Comparison of ENCODE assay signal across 8 cellular contexts in the genomic region with DNA sequence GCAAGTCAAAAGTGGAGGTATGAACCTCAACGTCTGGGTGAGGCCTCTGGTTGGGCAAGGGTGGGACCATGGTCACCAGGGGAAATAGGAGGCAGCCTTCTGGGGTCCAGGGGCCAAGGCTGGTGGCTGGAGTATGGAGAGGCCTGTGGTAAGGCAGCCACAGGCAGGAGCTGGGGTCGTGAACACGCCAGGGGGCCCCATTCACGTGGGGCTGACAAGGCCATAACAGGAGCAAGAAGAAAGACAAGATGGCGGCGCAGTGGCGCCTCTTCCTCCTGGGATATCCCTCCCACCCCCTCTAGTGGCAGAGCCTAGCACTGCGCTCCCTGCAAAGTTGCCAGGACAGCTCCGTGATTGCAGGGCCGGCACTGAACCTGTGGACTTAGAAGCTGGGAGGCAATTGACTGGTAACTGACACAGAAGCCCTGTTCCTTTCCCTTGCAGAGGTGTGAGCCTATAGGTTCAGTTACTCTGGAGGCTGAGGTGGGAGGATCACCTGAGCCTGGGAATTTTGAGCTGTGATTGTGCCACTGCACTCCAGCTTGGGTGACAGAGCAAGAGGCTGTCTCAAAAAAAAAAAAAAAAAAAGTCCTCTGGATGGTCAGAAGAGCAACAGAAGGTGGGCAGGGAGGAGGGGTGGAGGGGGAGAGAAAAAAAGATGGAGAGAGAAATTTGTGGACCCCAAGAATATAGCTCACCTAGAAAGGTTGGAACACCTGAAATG. TPM values are rescaled to one million over a fixed set of nuclear protein-coding genes. Genes with fewer than 3 reads are reported as not detected.
DNase-seq lines count a peak whose midpoint lies in the region; ATAC-seq, FAIRE-seq and TF ChIP-seq lines count a peak whose summit lies in the region.

No MANE protein-coding gene starts in this region.

- H3K4me3 Mint-ChIP-seq in chondrocyte (ENCODE audit: unreplicated experiment), result no peak overlapping the region

- peak; percentile 89 for TF ChIP-seq CTCF in AG04449 (IDR thresholded peaks at IDR 0.05; ENCODE audit: insufficient read depth, low read length, missing control alignments)
- peak; percentile 78 for TF ChIP-seq CTCF in chondrocyte (IDR thresholded peaks at IDR 0.05)
- peak; percentile 76 for TF ChIP-seq CTCF in HepG2 (CRISPR knock-in tag; IDR thresholded peaks at IDR 0.05)

- peaks cover 10% of the 10 kb centered on the region for H3K9me3 Mint-ChIP-seq in chondrocyte (ENCODE audit: low read depth)

- CTCF ChIA-PET in AG04449 (lab: Yijun Ruan, JAX) (interaction anchor here (0.7 to 8.3 kb wide), 44 partner anchors 8 to 1112 kb away, joined by 3 to 207 read pairs (median 4); a partner anchor contains a TSS), HepG2 (lab: Yijun Ruan, JAX; ENCODE audit: low intra/inter-chr PET ratio, low total read pairs) (interaction anchor here (0.7 to 3.5 kb wide), 7 partner anchors 56 to 187 kb away, joined by 3 to 46 read pairs (median 4); no protein-coding TSS in a partner anchor)

- H3K36me3 ChIP-seq in HepG2 (replicated peaks in 1 of 2; ENCODE audit: control insufficient read depth in 1 of 2, insufficient read depth in 2 of 2, low read length in 2 of 2), result no peaks in the 10 kb centered on the region; a peak in 1 of 5 replicates

- H3K4me3 ChIP-seq in AG04449 (ENCODE audit: low read depth, low read length) (no peak overlapping the region), HepG2 (replicated peaks in 1 of 3; ENCODE audit: insufficient read depth in 1 of 3, low read depth in 2 of 3, low read length in 3 of 3) (no peak overlapping the region)

- ATAC-seq in HepG2 (peak; percentile 64), GM19324 (IDR thresholded peaks at IDR 0.05; ENCODE audit: low FRiP score, unreplicated experiment) (no peak)

- TF ChIP-seq RAD21 in HepG2 (CRISPR knock-in tag; IDR thresholded peaks at IDR 0.05), result 0 out of 2 replicates have a peak, but pooled peaks have one; percentile 32

- no peaks in the 10 kb centered on the region for H4K20me1 ChIP-seq in HepG2 (ENCODE audit: insufficient read depth, low read length)

- no peaks in the 10 kb centered on the region for H3K4me1 Mint-ChIP-seq in chondrocyte (ENCODE audit: low read depth)

- BruUV-seq in HepG2 (replicated peaks; lab: Mats Ljungman, UMichigan), result no TSS peak

- intact Hi-C loops in HepG2 (cut with micrococcal nuclease; ENCODE audit: unreplicated experiment), result loop anchor here (1.0 kb wide), 1 partner anchor 80 kb away; no protein-coding TSS in a partner anchor

- no peaks in the 10 kb centered on the region for H3K36me3 Mint-ChIP-seq in chondrocyte (ENCODE audit: low read depth)

- no peak overlapping the region for H3K9ac ChIP-seq in HepG2 (ENCODE audit: insufficient read depth, low read depth, low read length)

- no peak overlapping the region for H3K27ac ChIP-seq in HepG2 (ENCODE audit: extremely low read length, insufficient read depth, low read length)

- H3K9me3 ChIP-seq in HepG2 (ENCODE audit: low read length), result no peaks in the 10 kb centered on the region

- no peak overlapping the region for H2AFZ ChIP-seq in HepG2 (ENCODE audit: low read length)

- H3K27ac Mint-ChIP-seq in chondrocyte (ENCODE audit: unreplicated experiment), result no peak overlapping the region

- H3K27me3 Mint-ChIP-seq in chondrocyte (ENCODE audit: low read depth), result no peaks in the 10 kb centered on the region

- no peaks in the 10 kb centered on the region for H3K79me2 ChIP-seq in HepG2 (ENCODE audit: insufficient read depth, low read length)

- TF ChIP-seq EP300 in HepG2 (IDR thresholded peaks at IDR 0.05; ENCODE audit: low read depth in 2 of 2, low read length in 2 of 2) (no peak), HepG2 (CRISPR knock-in tag; IDR thresholded peaks at IDR 0.05; ENCODE audit: borderline replicate concordance) (no peak)

- POLR2A ChIA-PET in AG04449 (lab: Yijun Ruan, JAX) (no interaction called here), HepG2 (lab: Yijun Ruan, JAX) (interaction anchor here (1.5 to 1.9 kb wide), 3 partner anchors 57 to 176 kb away, joined by 3 to 7 read pairs (median 4); no protein-coding TSS in a partner anchor)

- no peak for TF ChIP-seq POLR2A in HepG2 (IDR thresholded peaks at IDR 0.05; ENCODE audit: insufficient read depth in 1 of 2, low read depth in 2 of 2, low read length in 2 of 2)

- in situ Hi-C loops in HepG2 (cut with HindIII; ENCODE audit: extremely low pct_ligation_motif_present, low pct_unique_long_range_greater_than_20kb), result loop anchor here (5.0 kb wide), 1 partner anchor 79 kb away; no protein-coding TSS in a partner anchor

- H3K27me3 ChIP-seq in HepG2 (ENCODE audit: control insufficient read depth in 1 of 2, insufficient read depth in 2 of 2, low read length in 2 of 2), result no peaks in the 10 kb centered on the region

- no peak for DNase-seq in AG04449 (ENCODE audit: low read depth, low spot score)
- peak; percentile 45 for DNase-seq in GM19240 (ENCODE audit: insufficient read length, low spot score)
- peak; percentile 48 for DNase-seq in NCI-H2196 (lab: John Stamatoyannopoulos, UW; ENCODE audit: unreplicated experiment)
- peak; percentile 88 for DNase-seq in activated CD4-positive, alpha-beta T cell treated with anti-CD3 and anti-CD28 coated beads for 48 hours
- no peak for DNase-seq in chondrocyte (ENCODE audit: low spot score)
- peak; percentile 35 for DNase-seq in HepG2 (ENCODE audit: low spot score)
- DNase-seq in stimulated activated CD4-positive, alpha-beta T cell treated with anti-CD3 and anti-CD28 coated beads, TNF-alpha, amount 100 ng/mL, for 24 hours (ENCODE audit: low read depth in 3 of 3), result peak; percentile 38 to 79 (median 56)

- H3K4me1 ChIP-seq in HepG2 (ENCODE audit: insufficient read depth, low read length), result no peaks in the 10 kb centered on the region

- no peak for FAIRE-seq in HepG2 (lab: Jason Lieb, UNC)

- H3K4me2 ChIP-seq in HepG2 (ENCODE audit: low read depth, low read length), result no peak overlapping the region

- 90% methylated on average over 7 of the region's 10 CpGs for WGBS in HepG2 (ENCODE audit: low lambda C conversion rate)

RNA-seq across cellular contexts. Expression of a gene that starts 19.7 kb away (rescaled TPM):
- total RNA-seq in chondrocyte, result not detected in 3 replicates
- total RNA-seq in HepG2 (2016; rRNA removed; fragmentation: Illumina TruSeq; extraction: Trizol), result not detected in 2 replicates
- total RNA-seq in HepG2 (2016; cell fraction: cytosol; rRNA removed; fragmentation: Illumina TruSeq; extraction: Trizol; ENCODE audit: low read depth), result not detected in 2 replicates
- total RNA-seq in HepG2 (2016; cell fraction: insoluble cytoplasmic fraction; rRNA removed; fragmentation: Illumina TruSeq; extraction: Trizol), result not detected in 2 replicates
- total RNA-seq in HepG2 (2016; cell fraction: membrane; rRNA removed; fragmentation: Illumina TruSeq; extraction: Trizol), result not detected in 2 replicates
- not detected in 2 replicates for total RNA-seq in HepG2 (2016; cell fraction: nucleus; rRNA removed; fragmentation: Illumina TruSeq; extraction: Trizol)
- not detected in 2 replicates for polyA plus RNA-seq in HepG2 (2011; rRNA removed)
- not detected in 2 replicates for polyA plus RNA-seq in HepG2 (2011; cell fraction: cytosol; rRNA removed)
- not detected in 2 replicates for polyA plus RNA-seq in HepG2 (2011; cell fraction: nucleus; rRNA removed)
- polyA plus RNA-seq in HepG2 (2012), result 0.41 TPM in 1 of 2 replicates, not detected in the other
- not detected in 2 replicates for polyA plus RNA-seq in HepG2 (2016; cell fraction: cytosol; fragmentation: Illumina TruSeq; extraction: Trizol; ENCODE audit: low read depth)
- not detected in 2 replicates for polyA plus RNA-seq in HepG2 (2016; cell fraction: insoluble cytoplasmic fraction; fragmentation: Illumina TruSeq; extraction: Trizol; ENCODE audit: low read depth)
- polyA plus RNA-seq in HepG2 (2016; cell fraction: membrane; fragmentation: Illumina TruSeq; extraction: Trizol; ENCODE audit: low read depth), result not detected in 2 replicates
- polyA plus RNA-seq in HepG2 (2016; cell fraction: nucleus; fragmentation: Illumina TruSeq; extraction: Trizol; ENCODE audit: insufficient read depth, low read depth), result not detected in 2 replicates
- polyA minus RNA-seq in HepG2 (2011; rRNA and poly(A)+ RNA removed; ENCODE audit: low replicate concordance), result not detected in 2 replicates
- not detected in 2 replicates for polyA minus RNA-seq in HepG2 (2011; cell fraction: cytosol; rRNA and poly(A)+ RNA removed)
- polyA minus RNA-seq in HepG2 (2011; cell fraction: nucleus; rRNA and poly(A)+ RNA removed), result not detected in 2 replicates

RNA-seq across cellular contexts. Expression of a gene that starts 50.8 kb away (rescaled TPM):
- total RNA-seq in chondrocyte (not detected in 3 replicates), HepG2 (2016; rRNA removed; fragmentation: Illumina TruSeq; extraction: Trizol) (not detected in 2 replicates)
- not detected in 2 replicates for total RNA-seq in HepG2 (2016; cell fraction: cytosol; rRNA removed; fragmentation: Illumina TruSeq; extraction: Trizol; ENCODE audit: low read depth)
- not detected in 2 replicates for total RNA-seq in HepG2 (2016; cell fraction: insoluble cytoplasmic fraction; rRNA removed; fragmentation: Illumina TruSeq; extraction: Trizol)
- not detected in 2 replicates for total RNA-seq in HepG2 (2016; cell fraction: membrane; rRNA removed; fragmentation: Illumina TruSeq; extraction: Trizol)
- not detected in 2 replicates for total RNA-seq in HepG2 (2016; cell fraction: nucleus; rRNA removed; fragmentation: Illumina TruSeq; extraction: Trizol)
- not detected in 2 replicates for polyA plus RNA-seq in HepG2 (2011; rRNA removed)
- polyA plus RNA-seq in HepG2 (2011; cell fraction: cytosol; rRNA removed), result not detected in 2 replicates
- not detected in 2 replicates for polyA plus RNA-seq in HepG2 (2011; cell fraction: nucleus; rRNA removed)
- polyA plus RNA-seq in HepG2 (2012), result not detected in 2 replicates
- polyA plus RNA-seq in HepG2 (2016; cell fraction: cytosol; fragmentation: Illumina TruSeq; extraction: Trizol; ENCODE audit: low read depth), result not detected in 2 replicates
- polyA plus RNA-seq in HepG2 (2016; cell fraction: insoluble cytoplasmic fraction; fragmentation: Illumina TruSeq; extraction: Trizol; ENCODE audit: low read depth), result not detected in 2 replicates
- polyA plus RNA-seq in HepG2 (2016; cell fraction: membrane; fragmentation: Illumina TruSeq; extraction: Trizol; ENCODE audit: low read depth), result not detected in 2 replicates
- not detected in 2 replicates for polyA plus RNA-seq in HepG2 (2016; cell fraction: nucleus; fragmentation: Illumina TruSeq; extraction: Trizol; ENCODE audit: insufficient read depth, low read depth)
- not detected in 2 replicates for polyA minus RNA-seq in HepG2 (2011; rRNA and poly(A)+ RNA removed; ENCODE audit: low replicate concordance)
- not detected in 2 replicates for polyA minus RNA-seq in HepG2 (2011; cell fraction: cytosol; rRNA and poly(A)+ RNA removed)
- polyA minus RNA-seq in HepG2 (2011; cell fraction: nucleus; rRNA and poly(A)+ RNA removed), result not detected in 2 replicates

RNA-seq across cellular contexts. Expression of a gene that starts 55.3 kb away (rescaled TPM):
- total RNA-seq in chondrocyte (not detected in 3 replicates), HepG2 (2016; rRNA removed; fragmentation: Illumina TruSeq; extraction: Trizol) (not detected in 2 replicates)
- not detected in 2 replicates for total RNA-seq in HepG2 (2016; cell fraction: cytosol; rRNA removed; fragmentation: Illumina TruSeq; extraction: Trizol; ENCODE audit: low read depth)
- not detected in 2 replicates for total RNA-seq in HepG2 (2016; cell fraction: insoluble cytoplasmic fraction; rRNA removed; fragmentation: Illumina TruSeq; extraction: Trizol)
- total RNA-seq in HepG2 (2016; cell fraction: membrane; rRNA removed; fragmentation: Illumina TruSeq; extraction: Trizol), result not detected in 2 replicates
- total RNA-seq in HepG2 (2016; cell fraction: nucleus; rRNA removed; fragmentation: Illumina TruSeq; extraction: Trizol), result not detected in 2 replicates
- polyA plus RNA-seq in HepG2 (2011; rRNA removed), result not detected in 2 replicates
- 0.05 TPM in 1 of 2 replicates, not detected in the other for polyA plus RNA-seq in HepG2 (2011; cell fraction: cytosol; rRNA removed)
- polyA plus RNA-seq in HepG2 (2011; cell fraction: nucleus; rRNA removed), result not detected in 2 replicates
- polyA plus RNA-seq in HepG2 (2012), result not detected in 2 replicates
- 0.06 TPM in 1 of 2 replicates, not detected in the other for polyA plus RNA-seq in HepG2 (2016; cell fraction: cytosol; fragmentation: Illumina TruSeq; extraction: Trizol; ENCODE audit: low read depth)
- not detected in 2 replicates for polyA plus RNA-seq in HepG2 (2016; cell fraction: insoluble cytoplasmic fraction; fragmentation: Illumina TruSeq; extraction: Trizol; ENCODE audit: low read depth)
- polyA plus RNA-seq in HepG2 (2016; cell fraction: membrane; fragmentation: Illumina TruSeq; extraction: Trizol; ENCODE audit: low read depth), result not detected in 2 replicates
- polyA plus RNA-seq in HepG2 (2016; cell fraction: nucleus; fragmentation: Illumina TruSeq; extraction: Trizol; ENCODE audit: insufficient read depth, low read depth), result not detected in 2 replicates
- polyA minus RNA-seq in HepG2 (2011; rRNA and poly(A)+ RNA removed; ENCODE audit: low replicate concordance), result 0.32 TPM in 1 of 2 replicates, not detected in the other
- not detected in 2 replicates for polyA minus RNA-seq in HepG2 (2011; cell fraction: cytosol; rRNA and poly(A)+ RNA removed)
- polyA minus RNA-seq in HepG2 (2011; cell fraction: nucleus; rRNA and poly(A)+ RNA removed), result not detected in 2 replicates

Comparison
In these comparisons a context has a peak if more than half of its experiments do, and no peak if none do; other contexts are left out.
1. DNase-seq: peak in GM19240 (single experiment), NCI-H2196 (single experiment), activated CD4-positive, alpha-beta T cell treated with anti-CD3 and anti-CD28 coated beads for 48 hours (single experiment), HepG2 (single experiment) and stimulated activated CD4-positive, alpha-beta T cell treated with anti-CD3 and anti-CD28 coated beads, TNF-alpha, amount 100 ng/mL, for 24 hours (3 of 3); none in AG04449 (single experiment) and chondrocyte (single experiment).
2. Peak in every context shown above with its lines, with median percentiles within 50 percentile points of each other: CTCF ChIP-seq.